Comparison of ENCODE assay signal across 8 cellular contexts in genomic region chr1:46603858-46604549, GRCh38. TPM values are rescaled to one million over a fixed set of nuclear protein-coding genes. Genes with fewer than 3 reads are reported as not detected.
DNase-seq lines count a peak whose midpoint lies in the region; ATAC-seq and TF ChIP-seq lines count a peak whose summit lies in the region.

MKNK1 (minus strand) TSS chr1:46604268; CDS start chr1:46583327, 20,941 bp downstream.

- no peaks in the 10 kb centered on the region for H3K9me3 ChIP-seq in gastrocnemius medialis

- H3K4me3 ChIP-seq in brain microvascular endothelial cell (ENCODE audit: low read depth, low read length) (peak within 1 kb of the TSS; percentile 97), gastrocnemius medialis (peak within 1 kb of the TSS; percentile 86 to 97 (median 91))

- in situ Hi-C loops in brain microvascular endothelial cell (cut with HindIII; ENCODE audit: low pct_ligation_motif_present, low sequenced_read_pairs), result no loop called here
- in situ Hi-C loops in gastrocnemius medialis (cut with MboI; ENCODE audit: low sequenced_read_pairs in 4 of 4), result no loop called here

- peaks cover 55 to 72% of the 10 kb centered on the region in 2 donors for H3K4me1 ChIP-seq in gastrocnemius medialis

- intact Hi-C loops in gastrocnemius medialis (cut with DNase I; ENCODE audit: low total_unique reads), result no loop called here

- DNase-seq in 8988T, result peak; percentile 97
- peak; percentile 96 for DNase-seq in NCI-H2107 treated with DMSO at 0.1 percent for 48 hours (lab: John Stamatoyannopoulos, UW; ENCODE audit: unreplicated experiment)
- DNase-seq in UCSD-AML1 (lab: John Stamatoyannopoulos, UW; ENCODE audit: unreplicated experiment), result peak; percentile 98
- DNase-seq in brain microvascular endothelial cell, result peak; percentile 89
- DNase-seq in iPS DF 4.7 (ENCODE audit: extremely low read depth, low spot score), result peak; percentile 93
- peak; percentile 94 to 96 for DNase-seq in gastrocnemius medialis

- H3K27ac ChIP-seq in brain microvascular endothelial cell, result no peak within 1 kb of the TSS
- peak within 1 kb of the TSS; percentile 83 to 98 (median 92) for H3K27ac ChIP-seq in gastrocnemius medialis

- TF ChIP-seq POLR2A in gastrocnemius medialis (IDR thresholded peaks at IDR 0.05), result peak; percentile 87 to 91

- ATAC-seq in GM18517 (IDR thresholded peaks at IDR 0.05; ENCODE audit: unreplicated experiment) (peak; percentile 87), HG03045 (IDR thresholded peaks at IDR 0.05; ENCODE audit: unreplicated experiment) (peak; percentile 92), gastrocnemius medialis (peak; percentile 79 to 92)

- TF ChIP-seq CTCF in brain microvascular endothelial cell (IDR thresholded peaks at IDR 0.05; ENCODE audit: low read depth, low read length, missing control alignments) (peak; percentile 42), gastrocnemius medialis (IDR thresholded peaks at IDR 0.05 in 4 of 5, conservative IDR thresholded peaks at IDR 0.05 in 1 of 5) (peak in 1 of 5 experiments; percentile 15)

- H3K36me3 ChIP-seq in brain microvascular endothelial cell (replicated peaks) (peaks cover 2% of the 10 kb centered on the region), gastrocnemius medialis (peaks cover 0 to 9% of the 10 kb centered on the region in 2 donors)

- H3K27me3 ChIP-seq in brain microvascular endothelial cell (replicated peaks), result no peaks in the 10 kb centered on the region
- H3K27me3 ChIP-seq in gastrocnemius medialis, result no peaks in the 10 kb centered on the region

RNA-seq across cellular contexts. Expression of gene MKNK1, which starts in this region (rescaled TPM):
- total RNA-seq in gastrocnemius medialis, result 10 to 100 TPM; 23.7 to 63.5 (median 43.4) TPM
